In the genomic region with DNA sequence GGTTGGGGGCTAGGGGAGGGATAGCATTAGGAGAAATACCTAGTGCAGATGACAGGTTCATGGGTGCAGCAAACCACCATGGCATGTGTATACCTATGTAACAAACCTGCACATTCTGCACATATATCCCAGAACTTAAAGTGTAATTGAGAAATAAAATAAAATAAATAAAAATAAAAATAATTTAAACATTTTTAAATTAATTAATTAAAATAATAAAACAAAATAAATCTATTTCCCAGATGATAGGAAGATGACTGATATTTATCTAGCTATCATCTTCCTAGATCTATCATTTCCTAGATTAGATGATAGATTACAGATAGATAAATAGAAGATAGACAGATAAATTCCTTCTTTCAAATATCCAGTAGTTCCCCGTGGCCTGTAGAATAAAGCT, we compare ENCODE assay signal across 41 cellular contexts.
"Had no signal": no experiment of that assay in that cellular context is flagged by ENCODE, and none has a peak within 500 bp of the region (broad histone marks: within the 10 kb centered on the region; RNA-seq: fewer than 3 reads in every experiment).

No MANE protein-coding gene starts in this region.

- H3K27ac ChIP-seq: adrenal gland, ascending aorta, body of pancreas, brain microvascular endothelial cell, breast epithelium, cardiac muscle cell had no signal

- H3K9me3 ChIP-seq: adrenal gland, ascending aorta, body of pancreas, breast epithelium had no signal

- H3K4me3 ChIP-seq: adrenal gland, ascending aorta, body of pancreas, breast epithelium, cardiac muscle cell had no signal

- H3K4me3 Mint-ChIP-seq: activated naive CD4-positive, alpha-beta T cell treated with anti-CD3 and anti-CD28 coated beads for 36 hours; activated naive CD4-positive, alpha-beta T cell treated with anti-CD3 and anti-CD28 coated beads, Interleukin-2, amount 10 ng/mL, durations not matched to agents 7 days and 5 days; activated naive CD4-positive, alpha-beta T cell treated with anti-CD3 and anti-CD28 coated beads, Interleukin-2, amount 50 U/mL, for 24 hours; activated naive CD8-positive, alpha-beta T cell; activated naive CD8-positive, alpha-beta T cell treated with anti-CD3 and anti-CD28 coated beads for 36 hours; activated naive CD8-positive, alpha-beta T cell treated with anti-CD3 and anti-CD28 coated beads, Interleukin-2, amount 10 ng/mL, durations not matched to agents 7 days and 5 days; activated naive CD8-positive, alpha-beta T cell treated with anti-CD3 and anti-CD28 coated beads, Interleukin-2, amount 50 U/mL, for 24 hours; activated T-cell treated with anti-CD3 and anti-CD28 coated beads, Interleukin-2, amount 50 U/mL, for 24 hours; activated T-cell treated with anti-CD3 and anti-CD28 coated beads, Interleukin-2, amount 50 U/mL, for 4 hours; activated T-cell treated with anti-CD3 and anti-CD28 coated beads, Interleukin-2, amount 50 U/mL, for 72 hours; activated T-helper 1 cell treated with anti-CD3 and anti-CD28 coated beads, Interleukin-12 subunit alpha, Interleukin-12 subunit beta, Interleukin-2, Interleukin-4 antibody, amounts not matched to agents 30 ng/mL and 10 ng/mL and 1 ng/mL, durations not matched to agents 14 hours and 24 hours and 36 hours; activated T-helper 17 cell treated with anti-CD3 and anti-CD28 coated beads, Interleukin-2, amount 50 U/mL, for 72 hours; brain; central memory CD8-positive, alpha-beta T cell had no signal

- H3K4me1 Mint-ChIP-seq: activated naive CD4-positive, alpha-beta T cell treated with anti-CD3 and anti-CD28 coated beads, Interleukin-2, amount 10 ng/mL, durations not matched to agents 7 days and 5 days; activated naive CD4-positive, alpha-beta T cell treated with anti-CD3 and anti-CD28 coated beads, Interleukin-2, amount 50 U/mL, for 24 hours; activated naive CD8-positive, alpha-beta T cell treated with anti-CD3 and anti-CD28 coated beads for 36 hours; activated naive CD8-positive, alpha-beta T cell treated with anti-CD3 and anti-CD28 coated beads, Interleukin-2, amount 10 ng/mL, durations not matched to agents 7 days and 5 days; activated T-helper 17 cell treated with anti-CD3 and anti-CD28 coated beads, Interleukin-2, amount 50 U/mL, for 72 hours; central memory CD8-positive, alpha-beta T cell had no signal

- H3K9me3 Mint-ChIP-seq: activated naive CD4-positive, alpha-beta T cell treated with anti-CD3 and anti-CD28 coated beads for 36 hours; activated naive CD4-positive, alpha-beta T cell treated with anti-CD3 and anti-CD28 coated beads, Interleukin-2, amount 10 ng/mL, durations not matched to agents 7 days and 5 days; activated naive CD4-positive, alpha-beta T cell treated with anti-CD3 and anti-CD28 coated beads, Interleukin-2, amount 50 U/mL, for 24 hours; activated naive CD4-positive, alpha-beta T cell treated with anti-CD3 and anti-CD28 coated beads, Interleukin-2, amount 50 U/mL, for 72 hours; activated naive CD8-positive, alpha-beta T cell treated with anti-CD3 and anti-CD28 coated beads for 36 hours; activated naive CD8-positive, alpha-beta T cell treated with anti-CD3 and anti-CD28 coated beads, Interleukin-2, amount 10 ng/mL, durations not matched to agents 7 days and 5 days; activated naive CD8-positive, alpha-beta T cell treated with anti-CD3 and anti-CD28 coated beads, Interleukin-2, amount 50 U/mL, for 24 hours; activated T-cell treated with anti-CD3 and anti-CD28 coated beads, Interleukin-2, amount 50 U/mL, for 24 hours; activated T-cell treated with anti-CD3 and anti-CD28 coated beads, Interleukin-2, amount 50 U/mL, for 4 hours; activated T-cell treated with anti-CD3 and anti-CD28 coated beads, Interleukin-2, amount 50 U/mL, for 72 hours; activated T-helper 1 cell treated with anti-CD3 and anti-CD28 coated beads, Interleukin-12 subunit alpha, Interleukin-12 subunit beta, Interleukin-2, Interleukin-4 antibody, amounts not matched to agents 30 ng/mL and 10 ng/mL and 1 ng/mL, durations not matched to agents 14 hours and 24 hours and 36 hours; activated T-helper 17 cell treated with anti-CD3 and anti-CD28 coated beads, Interleukin-2, amount 50 U/mL, for 72 hours; central memory CD8-positive, alpha-beta T cell had no signal

- H3K4me1 ChIP-seq: adrenal gland, ascending aorta, body of pancreas, breast epithelium had no signal

- H3K27ac Mint-ChIP-seq: activated naive CD4-positive, alpha-beta T cell treated with anti-CD3 and anti-CD28 coated beads for 36 hours; activated naive CD4-positive, alpha-beta T cell treated with anti-CD3 and anti-CD28 coated beads, Interleukin-2, amount 10 ng/mL, durations not matched to agents 7 days and 5 days; activated naive CD4-positive, alpha-beta T cell treated with anti-CD3 and anti-CD28 coated beads, Interleukin-2, amount 50 U/mL, for 24 hours; activated naive CD4-positive, alpha-beta T cell treated with anti-CD3 and anti-CD28 coated beads, Interleukin-2, amount 50 U/mL, for 72 hours; activated naive CD8-positive, alpha-beta T cell; activated naive CD8-positive, alpha-beta T cell treated with anti-CD3 and anti-CD28 coated beads for 36 hours; activated naive CD8-positive, alpha-beta T cell treated with anti-CD3 and anti-CD28 coated beads, Interleukin-2, amount 10 ng/mL, durations not matched to agents 7 days and 5 days; activated naive CD8-positive, alpha-beta T cell treated with anti-CD3 and anti-CD28 coated beads, Interleukin-2, amount 50 U/mL, for 24 hours; activated T-cell treated with anti-CD3 and anti-CD28 coated beads, Interleukin-2, amount 50 U/mL, for 24 hours; activated T-cell treated with anti-CD3 and anti-CD28 coated beads, Interleukin-2, amount 50 U/mL, for 72 hours; activated T-helper 1 cell treated with anti-CD3 and anti-CD28 coated beads, Interleukin-12 subunit alpha, Interleukin-12 subunit beta, Interleukin-2, Interleukin-4 antibody, amounts not matched to agents 30 ng/mL and 10 ng/mL and 1 ng/mL, durations not matched to agents 14 hours and 24 hours and 36 hours; activated T-helper 17 cell treated with anti-CD3 and anti-CD28 coated beads, Interleukin-2, amount 50 U/mL, for 72 hours; activated T-helper 2 cell treated with anti-CD3 and anti-CD28 coated beads, Interferon-gamma antibody, Interleukin-2, Interleukin-4, amounts not matched to agents 10 μg/mL and 5 μg/mL and 100 μg/mL, durations not matched to agents 14 hours and 24 hours and 36 hours; brain had no signal

- H3K36me3 ChIP-seq: adrenal gland, brain microvascular endothelial cell, breast epithelium, cardiac muscle cell had no signal

- H3K27me3 Mint-ChIP-seq: activated naive CD4-positive, alpha-beta T cell treated with anti-CD3 and anti-CD28 coated beads, Interleukin-2, amount 10 ng/mL, durations not matched to agents 7 days and 5 days; activated naive CD4-positive, alpha-beta T cell treated with anti-CD3 and anti-CD28 coated beads, Interleukin-2, amount 50 U/mL, for 24 hours; activated naive CD8-positive, alpha-beta T cell treated with anti-CD3 and anti-CD28 coated beads, Interleukin-2, amount 10 ng/mL, durations not matched to agents 7 days and 5 days; activated naive CD8-positive, alpha-beta T cell treated with anti-CD3 and anti-CD28 coated beads, Interleukin-2, amount 50 U/mL, for 24 hours; activated T-helper 17 cell treated with anti-CD3 and anti-CD28 coated beads, Interleukin-2, amount 50 U/mL, for 72 hours; central memory CD8-positive, alpha-beta T cell had no signal

- H3K27me3 ChIP-seq: adrenal gland, ascending aorta, body of pancreas, brain microvascular endothelial cell, breast epithelium, cardiac muscle cell had no signal

- FAIRE-seq: astrocyte, bronchial epithelial cell had no signal

- DNase-seq: activated effector memory CD4-positive, alpha-beta T cell treated with anti-CD3 and anti-CD28 coated beads, Interleukin-2, amount 50 U/mL, for 16 hours; activated effector memory CD4-positive, alpha-beta T cell treated with Interleukin-2 at 50 U/mL for 16 hours; activated gamma-delta T cell; activated gamma-delta T cell treated with Interleukin-2 at 50 U/mL for 16 hours; activated naive CD4-positive, alpha-beta T cell; activated naive CD4-positive, alpha-beta T cell treated with anti-CD3 and anti-CD28 coated beads for 36 hours; activated naive CD4-positive, alpha-beta T cell treated with anti-CD3 and anti-CD28 coated beads, Interleukin-2, amount 10 ng/mL, durations not matched to agents 7 days and 5 days; activated naive CD4-positive, alpha-beta T cell treated with anti-CD3 and anti-CD28 coated beads, Interleukin-2, amount 50 U/mL, for 16 hours; activated naive CD4-positive, alpha-beta T cell treated with Interleukin-2 at 50 U/mL for 16 hours; activated naive CD8-positive, alpha-beta T cell treated with anti-CD3 and anti-CD28 coated beads for 36 hours; activated naive CD8-positive, alpha-beta T cell treated with anti-CD3 and anti-CD28 coated beads, Interleukin-2, amount 10 ng/mL, durations not matched to agents 7 days and 5 days; activated naive CD8-positive, alpha-beta T cell treated with anti-CD3 and anti-CD28 coated beads, Interleukin-2, amount 50 U/mL, for 24 hours; activated T-cell treated with anti-CD3 and anti-CD28 coated beads for 4 hours; activated T-cell treated with anti-CD3 and anti-CD28 coated beads, Interleukin-2, amount 50 U/mL, for 1 hour; activated T-cell treated with anti-CD3 and anti-CD28 coated beads, Interleukin-2, amount 50 U/mL, for 24 hours; activated T-cell treated with anti-CD3 and anti-CD28 coated beads, Interleukin-2, amount 50 U/mL, for 4 hours; activated T-cell treated with anti-CD3 and anti-CD28 coated beads, Interleukin-2, amount 50 U/mL, for 48 hours; activated T-cell treated with anti-CD3 and anti-CD28 coated beads, Interleukin-2, amount 50 U/mL, for 72 hours; adrenal gland; amniotic stem cell; amygdala; anterior cingulate cortex; aorta; body of pancreas; brain microvascular endothelial cell; caudate nucleus; central memory CD4-positive, alpha-beta T cell; cerebellar nuclear complex had no signal

- H3K36me3 Mint-ChIP-seq: activated naive CD4-positive, alpha-beta T cell treated with anti-CD3 and anti-CD28 coated beads, Interleukin-2, amount 10 ng/mL, durations not matched to agents 7 days and 5 days; activated naive CD4-positive, alpha-beta T cell treated with anti-CD3 and anti-CD28 coated beads, Interleukin-2, amount 50 U/mL, for 24 hours; activated naive CD4-positive, alpha-beta T cell treated with anti-CD3 and anti-CD28 coated beads, Interleukin-2, amount 50 U/mL, for 72 hours; activated naive CD8-positive, alpha-beta T cell; activated naive CD8-positive, alpha-beta T cell treated with anti-CD3 and anti-CD28 coated beads for 36 hours; activated naive CD8-positive, alpha-beta T cell treated with anti-CD3 and anti-CD28 coated beads, Interleukin-2, amount 10 ng/mL, durations not matched to agents 7 days and 5 days; brain had no signal

- ATAC-seq: activated naive CD4-positive, alpha-beta T cell treated with anti-CD3 and anti-CD28 coated beads, Interleukin-2, amount 50 U/mL, for 72 hours; activated naive CD8-positive, alpha-beta T cell treated with anti-CD3 and anti-CD28 coated beads, Interleukin-2, amount 50 U/mL, for 24 hours; activated T-cell treated with anti-CD3 and anti-CD28 coated beads, Interleukin-2, amount 50 U/mL, for 4 hours; activated T-cell treated with anti-CD3 and anti-CD28 coated beads, Interleukin-2, amount 50 U/mL, for 72 hours; activated T-helper 17 cell treated with anti-CD3 and anti-CD28 coated beads, Interleukin-2, amount 50 U/mL, for 72 hours; body of pancreas had no signal
